In the genomic region with DNA sequence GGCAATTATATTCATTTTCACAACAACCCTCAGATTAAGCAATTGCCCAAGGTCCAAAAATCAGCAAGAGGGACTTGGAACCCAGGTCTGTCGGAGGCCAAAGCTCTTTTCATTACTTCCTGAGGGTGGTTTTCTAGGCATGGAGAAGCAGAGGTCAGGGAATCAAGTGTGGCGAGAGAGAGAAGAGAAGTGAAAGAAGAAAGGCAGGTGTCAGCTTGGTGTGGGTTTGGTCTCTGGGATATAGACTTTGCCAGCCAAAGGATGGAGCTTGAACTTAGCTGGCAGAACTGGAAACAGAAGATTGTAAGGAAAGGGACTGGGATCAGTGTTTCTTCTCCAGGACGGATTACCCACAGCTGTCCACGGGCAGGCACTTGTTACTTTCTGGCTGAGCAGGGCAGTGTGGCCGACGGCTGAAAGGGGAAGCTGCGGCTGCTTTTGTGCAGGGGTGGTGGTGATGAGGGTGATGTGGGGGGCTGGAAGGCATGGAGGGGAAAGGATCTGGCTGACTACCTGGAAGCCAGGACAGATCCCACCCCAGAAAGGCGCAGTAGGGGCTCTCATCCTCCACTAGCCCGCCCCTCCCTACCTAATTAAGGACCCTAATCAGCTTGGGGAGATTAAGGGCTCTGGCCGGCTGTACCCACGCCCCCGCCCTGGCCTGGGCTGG, we compare ENCODE assay signal across 9 cellular contexts. TPM values are rescaled to one million over a fixed set of nuclear protein-coding genes. Genes with fewer than 3 reads are reported as not detected.
A peak's percentile ranks its signal among the peaks of the same experiment; 100 is the strongest.
DNase-seq lines count a peak whose midpoint lies in the region; ATAC-seq, FAIRE-seq and TF ChIP-seq lines count a peak whose summit lies in the region.
"Had no signal": no experiment of that assay in that cellular context is flagged by ENCODE, and none has a peak within 500 bp of the region (broad histone marks: within the 10 kb centered on the region; RNA-seq: fewer than 3 reads in every experiment).

Gene GUCY2D, plus strand, starts transcription at position 640 of the 670 bp plus-strand sequence. CDS start 433 bp downstream, outside the sequence.

- H3K4me1 Mint-ChIP-seq in HFFc6 (ENCODE audit: low read depth) = peaks cover 27% of the 10 kb centered on the region
- H3K4me1 Mint-ChIP-seq in naive B cell = peaks cover 7 to 14% (median 10%) of the 10 kb centered on the region in 3 donors
- no peaks in the 10 kb centered on the region for H3K4me1 Mint-ChIP-seq in Calu3 (ENCODE audit: low read depth, unreplicated experiment)

- peak; percentile 83 for FAIRE-seq in bronchial epithelial cell (lab: Jason Lieb, UNC)

- H3K9me3 Mint-ChIP-seq in HFFc6 = no peaks in the 10 kb centered on the region
- peaks cover 0 to 7% (median 4%) of the 10 kb centered on the region in 7 donors for H3K9me3 Mint-ChIP-seq in naive B cell
- H3K9me3 Mint-ChIP-seq in Calu3 (ENCODE audit: low read depth, unreplicated experiment) = no peaks in the 10 kb centered on the region

- H3K36me3 ChIP-seq in bronchial epithelial cell (ENCODE audit: control insufficient read depth, insufficient read depth, low read length) = no peaks in the 10 kb centered on the region
- H3K36me3 ChIP-seq in gastroesophageal sphincter = no peaks in the 10 kb centered on the region

- CTCF ChIA-PET in Calu3 (lab: Charles Lee) = no interaction called here

- TF ChIP-seq POLR2A in gastroesophageal sphincter (IDR thresholded peaks at IDR 0.05) = no peak

- peaks cover 24% of the 10 kb centered on the region for H3K27me3 ChIP-seq in bronchial epithelial cell (ENCODE audit: control insufficient read depth, insufficient read depth, low read length)
- H3K27me3 ChIP-seq in gastroesophageal sphincter = peaks cover 85% of the 10 kb centered on the region

- H3K4me3 Mint-ChIP-seq in HFFc6 (peak within 1 kb of the TSS; percentile 24; the same call in 1 of the 2 replicates), naive B cell (peak within 1 kb of the TSS; percentile 48 to 94 (median 88)), Calu3 (ENCODE audit: low read depth, unreplicated experiment) (no peak within 1 kb of the TSS)

- no peak for TF ChIP-seq CTCF in HFFc6 (IDR thresholded peaks at IDR 0.05)
- no peak for TF ChIP-seq CTCF in bronchial epithelial cell (IDR thresholded peaks at IDR 0.05; ENCODE audit: insufficient read depth, low read length, severe bottlenecking)
- no peak for TF ChIP-seq CTCF in Calu3 (IDR thresholded peaks at IDR 0.05; ENCODE audit: unreplicated experiment)
- no peak for TF ChIP-seq CTCF in gastroesophageal sphincter (IDR thresholded peaks at IDR 0.05)

- peak; percentile 79 to 81 for ATAC-seq in naive B cell (ENCODE audit: low read depth in 2 of 2)
- ATAC-seq in gastroesophageal sphincter = no peak
- ATAC-seq in GM21619 (IDR thresholded peaks at IDR 0.05; ENCODE audit: unreplicated experiment) = no peak

- intact Hi-C loops in Calu3 (cut with micrococcal nuclease; ENCODE audit: unreplicated experiment) = no loop called here

- no peak within 1 kb of the TSS for H3K27ac ChIP-seq in gastroesophageal sphincter

- H3K4me1 ChIP-seq in gastroesophageal sphincter = peaks cover 0 to 22% (median 12%) of the 10 kb centered on the region in 3 donors

- peaks cover 30% of the 10 kb centered on the region for H3K27me3 Mint-ChIP-seq in HFFc6 (ENCODE audit: insufficient read depth)
- peaks cover 28 to 61% (median 31%) of the 10 kb centered on the region in 3 donors for H3K27me3 Mint-ChIP-seq in naive B cell
- peaks cover 58% of the 10 kb centered on the region for H3K27me3 Mint-ChIP-seq in Calu3 (ENCODE audit: unreplicated experiment)

- WGBS in gastroesophageal sphincter (ENCODE audit: low coverage in 1 of 2), 2 donors = 36 to 78% methylated on average over 3 to 6 of the region's 12 CpGs

- no peaks in the 10 kb centered on the region for H3K9me3 ChIP-seq in gastroesophageal sphincter

- H3K4me3 ChIP-seq in bronchial epithelial cell (ENCODE audit: low read depth, low read length) (no peak within 1 kb of the TSS), gastroesophageal sphincter (peak within 1 kb of the TSS in 1 of 2 donors; percentile 39)

- DNase-seq in AML-193 (lab: John Stamatoyannopoulos, UW) (peak; percentile 19 to 36), HFFc6 (no peak), bronchial epithelial cell (ENCODE audit: low read depth) (no peak), naive B cell (peak; percentile 46), Calu3 (no peak), NCI-H524 treated with DMSO at 0.1 percent for 48 hours (lab: John Stamatoyannopoulos, UW) (no peak)
- DNase-seq: NCI-H2171 treated with DMSO at 0.1 percent for 48 hours had no signal

- H3K27ac Mint-ChIP-seq in HFFc6 = no peak within 1 kb of the TSS
- H3K27ac Mint-ChIP-seq in naive B cell = peak within 1 kb of the TSS in 1 of 6 donors; percentile 24
- H3K27ac Mint-ChIP-seq in Calu3 (ENCODE audit: unreplicated experiment) = no peak within 1 kb of the TSS

- H3K36me3 Mint-ChIP-seq in HFFc6 (ENCODE audit: low read depth) (no peaks in the 10 kb centered on the region), naive B cell (peaks cover 0 to 9% of the 10 kb centered on the region in 2 donors), Calu3 (ENCODE audit: insufficient read depth, unreplicated experiment) (no peaks in the 10 kb centered on the region)

- no TSS peak for BruUV-seq in Calu3 (replicated peaks; lab: Mats Ljungman, UMichigan)

- no peak for TF ChIP-seq EP300 in gastroesophageal sphincter (IDR thresholded peaks at IDR 0.05)

RNA-seq across cellular contexts. Expression of gene GUCY2D, which starts in this region (rescaled TPM):
- total RNA-seq in HFFc6 (2021; fragmentation: NEBNext Ultra II Directional; extraction: Animal tissue kit (Norgen Biotek cat#: 25700)) = not detected
- total RNA-seq in bronchial epithelial cell (0.13 TPM in 1 of 2 replicates, not detected in the other), Calu3 (2022) (not detected in 2 replicates), gastroesophageal sphincter (not detected)
- not detected for polyA plus RNA-seq in naive B cell (ENCODE audit: low read depth in 6 of 6)

Comparison
In these comparisons a context has a peak if more than half of its experiments do, and no peak if none do; other contexts are left out.
1. Peak in DNase-seq and ATAC-seq in naive B cell; RNA of the gene not detected or under 1 TPM.
2. DNase-seq: peak in AML-193 (2 of 2); none in HFFc6 (single experiment), bronchial epithelial cell (single experiment), Calu3 (single experiment) and NCI-H524 treated with DMSO at 0.1 percent for 48 hours (single experiment).